1 cellular context compared by ENCODE assay signal in the genomic region with DNA sequence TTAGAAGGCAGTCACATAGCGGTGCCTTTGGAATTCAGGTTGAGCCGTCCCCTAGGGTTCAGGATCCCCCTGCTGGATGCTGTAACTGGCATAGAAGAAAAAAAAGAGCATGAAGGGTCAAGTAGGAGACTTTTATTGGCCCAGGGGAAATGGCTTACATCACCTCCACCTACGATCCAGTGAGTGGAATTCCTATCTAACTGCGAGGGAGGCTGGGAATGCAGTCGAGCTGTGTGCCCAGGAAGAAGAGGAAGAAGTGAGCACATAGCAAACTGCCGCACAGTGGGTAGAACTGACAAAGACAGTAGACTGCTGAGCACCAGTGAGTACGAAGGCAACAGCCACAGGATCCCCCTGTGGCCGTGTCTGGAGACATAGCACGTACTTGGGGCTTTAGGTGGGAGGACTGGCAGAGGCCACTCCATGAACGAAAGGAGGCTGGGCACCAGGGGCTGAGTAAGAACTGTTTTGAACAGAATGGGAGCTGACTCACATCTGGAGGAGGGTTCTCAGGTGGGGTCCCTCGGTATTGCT.
TF ChIP-seq lines count a peak whose summit lies in the region.

No MANE protein-coding gene starts in this region.

TF ChIP-seq in HEK293, 187 proteins besides CTCF, POLR2A, EP300 and RAD21 (continued from another document and continues in another):
- TF ChIP-seq ATF2 (tag by site-specific recombination; IDR thresholded peaks at IDR 0.05; ENCODE audit: low read depth), result peak; percentile 70
- TF ChIP-seq ZNF112 (tag by site-specific recombination; IDR thresholded peaks at IDR 0.05), result no peak
- TF ChIP-seq TCF7L2 (IDR thresholded peaks at IDR 0.05; ENCODE audit: borderline replicate concordance, low read depth, low read length), result no peak
- TF ChIP-seq ZNF366 (tag by site-specific recombination; conservative IDR thresholded peaks at IDR 0.05), result peak; percentile 69
- TF ChIP-seq, protein P1, sequence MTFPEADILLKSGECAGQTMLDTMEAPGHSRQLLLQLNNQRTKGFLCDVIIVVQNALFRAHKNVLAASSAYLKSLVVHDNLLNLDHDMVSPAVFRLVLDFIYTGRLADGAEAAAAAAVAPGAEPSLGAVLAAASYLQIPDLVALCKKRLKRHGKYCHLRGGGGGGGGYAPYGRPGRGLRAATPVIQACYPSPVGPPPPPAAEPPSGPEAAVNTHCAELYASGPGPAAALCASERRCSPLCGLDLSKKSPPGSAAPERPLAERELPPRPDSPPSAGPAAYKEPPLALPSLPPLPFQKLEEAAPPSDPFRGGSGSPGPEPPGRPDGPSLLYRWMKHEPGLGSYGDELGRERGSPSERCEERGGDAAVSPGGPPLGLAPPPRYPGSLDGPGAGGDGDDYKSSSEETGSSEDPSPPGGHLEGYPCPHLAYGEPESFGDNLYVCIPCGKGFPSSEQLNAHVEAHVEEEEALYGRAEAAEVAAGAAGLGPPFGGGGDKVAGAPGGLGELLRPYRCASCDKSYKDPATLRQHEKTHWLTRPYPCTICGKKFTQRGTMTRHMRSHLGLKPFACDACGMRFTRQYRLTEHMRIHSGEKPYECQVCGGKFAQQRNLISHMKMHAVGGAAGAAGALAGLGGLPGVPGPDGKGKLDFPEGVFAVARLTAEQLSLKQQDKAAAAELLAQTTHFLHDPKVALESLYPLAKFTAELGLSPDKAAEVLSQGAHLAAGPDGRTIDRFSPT (tag by site-specific recombination; IDR thresholded peaks at IDR 0.05), result peak; percentile 65; the same call in 1 of the 2 replicates
- no peak for TF ChIP-seq ZNF626 (tag by site-specific recombination; IDR thresholded peaks at IDR 0.05)
- TF ChIP-seq KLF9 (tag by site-specific recombination; IDR thresholded peaks at IDR 0.05; ENCODE audit: low read depth), result no peak
- no peak for TF ChIP-seq ZNF211 (tag by site-specific recombination; IDR thresholded peaks at IDR 0.05; ENCODE audit: low read depth)
- TF ChIP-seq GLIS1 (tag by site-specific recombination; IDR thresholded peaks at IDR 0.05), result peak; percentile 89
- TF ChIP-seq ZNF843 (tag by site-specific recombination; IDR thresholded peaks at IDR 0.05), result 0 out of 2 replicates have a peak, but pooled peaks have one; percentile 36
- peak; percentile 61 for TF ChIP-seq ZNF600 (tag by site-specific recombination; IDR thresholded peaks at IDR 0.05)
- no peak for TF ChIP-seq ZBTB8A (tag by site-specific recombination; IDR thresholded peaks at IDR 0.05)
- peak; percentile 87 for TF ChIP-seq ZIC2 (tag by site-specific recombination; IDR thresholded peaks at IDR 0.05)
- no peak for TF ChIP-seq ZNF530 (tag by site-specific recombination; IDR thresholded peaks at IDR 0.05; ENCODE audit: low read depth)
- TF ChIP-seq ZNF629 (tag by site-specific recombination; IDR thresholded peaks at IDR 0.05), result peak; percentile 68
- no peak for TF ChIP-seq HOXA7 (CRISPR knock-in tag; IDR thresholded peaks at IDR 0.05; ENCODE audit: borderline replicate concordance)
- TF ChIP-seq ZNF692 (tag by site-specific recombination; IDR thresholded peaks at IDR 0.05), result 0 out of 2 replicates have a peak, but pooled peaks have one; percentile 33
- TF ChIP-seq, protein P2, sequence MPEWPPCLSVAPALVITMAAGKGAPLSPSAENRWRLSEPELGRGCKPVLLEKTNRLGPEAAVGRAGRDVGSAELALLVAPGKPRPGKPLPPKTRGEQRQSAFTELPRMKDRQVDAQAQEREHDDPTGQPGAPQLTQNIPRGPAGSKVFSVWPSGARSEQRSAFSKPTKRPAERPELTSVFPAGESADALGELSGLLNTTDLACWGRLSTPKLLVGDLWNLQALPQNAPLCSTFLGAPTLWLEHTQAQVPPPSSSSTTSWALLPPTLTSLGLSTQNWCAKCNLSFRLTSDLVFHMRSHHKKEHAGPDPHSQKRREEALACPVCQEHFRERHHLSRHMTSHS (tag by site-specific recombination; IDR thresholded peaks at IDR 0.05), result no peak
- peak; percentile 40; the same call in 1 of the 2 replicates for TF ChIP-seq ZBTB20 (tag by site-specific recombination; IDR thresholded peaks at IDR 0.05)
- peak; percentile 96 for TF ChIP-seq EGR2 (tag by site-specific recombination; IDR thresholded peaks at IDR 0.05; ENCODE audit: low read depth)
- peak; percentile 44; the same call in 1 of the 2 replicates for TF ChIP-seq IKZF3 (tag by site-specific recombination; IDR thresholded peaks at IDR 0.05)
- no peak for TF ChIP-seq ZNF311 (tag by site-specific recombination; IDR thresholded peaks at IDR 0.05; ENCODE audit: borderline replicate concordance)
- TF ChIP-seq ZNF157 (tag by site-specific recombination; IDR thresholded peaks at IDR 0.05), result no peak
- TF ChIP-seq, protein P3, sequence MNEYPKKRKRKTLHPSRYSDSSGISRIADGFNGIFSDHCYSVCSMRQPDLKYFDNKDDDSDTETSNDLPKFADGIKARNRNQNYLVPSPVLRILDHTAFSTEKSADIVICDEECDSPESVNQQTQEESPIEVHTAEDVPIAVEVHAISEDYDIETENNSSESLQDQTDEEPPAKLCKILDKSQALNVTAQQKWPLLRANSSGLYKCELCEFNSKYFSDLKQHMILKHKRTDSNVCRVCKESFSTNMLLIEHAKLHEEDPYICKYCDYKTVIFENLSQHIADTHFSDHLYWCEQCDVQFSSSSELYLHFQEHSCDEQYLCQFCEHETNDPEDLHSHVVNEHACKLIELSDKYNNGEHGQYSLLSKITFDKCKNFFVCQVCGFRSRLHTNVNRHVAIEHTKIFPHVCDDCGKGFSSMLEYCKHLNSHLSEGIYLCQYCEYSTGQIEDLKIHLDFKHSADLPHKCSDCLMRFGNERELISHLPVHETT (tag by site-specific recombination; IDR thresholded peaks at IDR 0.05), result no peak
- TF ChIP-seq, protein P4, sequence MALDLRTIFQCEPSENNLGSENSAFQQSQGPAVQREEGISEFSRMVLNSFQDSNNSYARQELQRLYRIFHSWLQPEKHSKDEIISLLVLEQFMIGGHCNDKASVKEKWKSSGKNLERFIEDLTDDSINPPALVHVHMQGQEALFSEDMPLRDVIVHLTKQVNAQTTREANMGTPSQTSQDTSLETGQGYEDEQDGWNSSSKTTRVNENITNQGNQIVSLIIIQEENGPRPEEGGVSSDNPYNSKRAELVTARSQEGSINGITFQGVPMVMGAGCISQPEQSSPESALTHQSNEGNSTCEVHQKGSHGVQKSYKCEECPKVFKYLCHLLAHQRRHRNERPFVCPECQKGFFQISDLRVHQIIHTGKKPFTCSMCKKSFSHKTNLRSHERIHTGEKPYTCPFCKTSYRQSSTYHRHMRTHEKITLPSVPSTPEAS (tag by site-specific recombination; IDR thresholded peaks at IDR 0.05), result no peak
- TF ChIP-seq ZSCAN30 (tag by site-specific recombination; IDR thresholded peaks at IDR 0.05), result peak; percentile 14; the same call in 1 of the 2 replicates
- no peak for TF ChIP-seq SCRT1 (tag by site-specific recombination; IDR thresholded peaks at IDR 0.05; ENCODE audit: borderline replicate concordance)
- TF ChIP-seq ZNF148 (tag by site-specific recombination; IDR thresholded peaks at IDR 0.05; ENCODE audit: borderline replicate concordance), result no peak
- TF ChIP-seq MZF1 (tag by site-specific recombination; IDR thresholded peaks at IDR 0.05; ENCODE audit: borderline replicate concordance), result peak; percentile 73; the same call in 1 of the 2 replicates
- TF ChIP-seq ZNF24 (tag by site-specific recombination; IDR thresholded peaks at IDR 0.05), result peak; percentile 76
- TF ChIP-seq, protein P5, sequence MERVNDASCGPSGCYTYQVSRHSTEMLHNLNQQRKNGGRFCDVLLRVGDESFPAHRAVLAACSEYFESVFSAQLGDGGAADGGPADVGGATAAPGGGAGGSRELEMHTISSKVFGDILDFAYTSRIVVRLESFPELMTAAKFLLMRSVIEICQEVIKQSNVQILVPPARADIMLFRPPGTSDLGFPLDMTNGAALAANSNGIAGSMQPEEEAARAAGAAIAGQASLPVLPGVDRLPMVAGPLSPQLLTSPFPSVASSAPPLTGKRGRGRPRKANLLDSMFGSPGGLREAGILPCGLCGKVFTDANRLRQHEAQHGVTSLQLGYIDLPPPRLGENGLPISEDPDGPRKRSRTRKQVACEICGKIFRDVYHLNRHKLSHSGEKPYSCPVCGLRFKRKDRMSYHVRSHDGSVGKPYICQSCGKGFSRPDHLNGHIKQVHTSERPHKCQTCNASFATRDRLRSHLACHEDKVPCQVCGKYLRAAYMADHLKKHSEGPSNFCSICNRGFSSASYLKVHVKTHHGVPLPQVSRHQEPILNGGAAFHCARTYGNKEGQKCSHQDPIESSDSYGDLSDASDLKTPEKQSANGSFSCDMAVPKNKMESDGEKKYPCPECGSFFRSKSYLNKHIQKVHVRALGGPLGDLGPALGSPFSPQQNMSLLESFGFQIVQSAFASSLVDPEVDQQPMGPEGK (tag by site-specific recombination; IDR thresholded peaks at IDR 0.05), result 0 out of 2 replicates have a peak, but pooled peaks have one; percentile 41
- TF ChIP-seq SP7 (tag by site-specific recombination; IDR thresholded peaks at IDR 0.05), result no peak; the same call in 1 of the 2 replicates
- TF ChIP-seq KLF8 (tag by site-specific recombination; IDR thresholded peaks at IDR 0.05), result peak; percentile 48; the same call in 1 of the 2 replicates
- TF ChIP-seq MYNN (tag by site-specific recombination; IDR thresholded peaks at IDR 0.05; ENCODE audit: borderline replicate concordance), result peak; percentile 92
- peak; percentile 17; the same call in 1 of the 2 replicates for TF ChIP-seq ZNF423 (tag by site-specific recombination; IDR thresholded peaks at IDR 0.05)
- TF ChIP-seq PRDM10 (tag by site-specific recombination; IDR thresholded peaks at IDR 0.05), result peak; percentile 48
